Comparison of ENCODE assay signal across 9 cellular contexts in genomic region chr14:35963209-35963608, GRCh38.
DNase-seq lines count a peak whose midpoint lies in the region; ATAC-seq and TF ChIP-seq lines count a peak whose summit lies in the region.
"Had no signal": no experiment of that assay in that cellular context is flagged by ENCODE, and none has a peak within 500 bp of the region (broad histone marks: within the 10 kb centered on the region; RNA-seq: fewer than 3 reads in every experiment).

No MANE protein-coding gene starts in this region.

- ATAC-seq in GM18498 (IDR thresholded peaks at IDR 0.05; ENCODE audit: unreplicated experiment) (peak; percentile 72), HG03139 (IDR thresholded peaks at IDR 0.05; ENCODE audit: unreplicated experiment) (peak; percentile 67)
- no peak for ATAC-seq in natural killer cell treated with Interleukin-12 subunit alpha and Interleukin-12 subunit beta and Interleukin-15 and Interleukin-18, amount 100 ng/mL, for 72 hours
- ATAC-seq: heart left ventricle had no signal

- no peaks in the 10 kb centered on the region for H3K36me3 Mint-ChIP-seq in mesothelial cell of epicardium
- no peaks in the 10 kb centered on the region for H3K36me3 Mint-ChIP-seq in natural killer cell treated with Interleukin-12 subunit alpha and Interleukin-12 subunit beta and Interleukin-15 and Interleukin-18, amount 100 ng/mL, for 72 hours
- H3K36me3 Mint-ChIP-seq in activated T-cell treated with anti-CD3 and anti-CD28 coated beads, Interleukin-2, amount 50 U/mL, for 24 hours (ENCODE audit: low read depth): no peaks in the 10 kb centered on the region

- peaks cover 24% of the 10 kb centered on the region for H3K4me1 Mint-ChIP-seq in mesothelial cell of epicardium
- no peaks in the 10 kb centered on the region for H3K4me1 Mint-ChIP-seq in natural killer cell treated with Interleukin-12 subunit alpha and Interleukin-12 subunit beta and Interleukin-15 and Interleukin-18, amount 100 ng/mL, for 72 hours (ENCODE audit: low read depth in 2 of 2)
- no peaks in the 10 kb centered on the region for H3K4me1 Mint-ChIP-seq in activated T-cell treated with anti-CD3 and anti-CD28 coated beads, Interleukin-2, amount 50 U/mL, for 24 hours (ENCODE audit: low read depth)

- H3K27me3 Mint-ChIP-seq in mesothelial cell of epicardium (ENCODE audit: low read depth): peaks cover 4% of the 10 kb centered on the region
- no peaks in the 10 kb centered on the region for H3K27me3 Mint-ChIP-seq in natural killer cell treated with Interleukin-12 subunit alpha and Interleukin-12 subunit beta and Interleukin-15 and Interleukin-18, amount 100 ng/mL, for 72 hours
- H3K27me3 Mint-ChIP-seq in activated T-cell treated with anti-CD3 and anti-CD28 coated beads, Interleukin-2, amount 50 U/mL, for 24 hours: no peaks in the 10 kb centered on the region

- no peak overlapping the region for H3K27ac Mint-ChIP-seq in mesothelial cell of epicardium
- H3K27ac Mint-ChIP-seq in natural killer cell treated with Interleukin-12 subunit alpha and Interleukin-12 subunit beta and Interleukin-15 and Interleukin-18, amount 100 ng/mL, for 72 hours: no peak overlapping the region
- no peak overlapping the region for H3K27ac Mint-ChIP-seq in activated T-cell treated with anti-CD3 and anti-CD28 coated beads, Interleukin-2, amount 50 U/mL, for 24 hours

- H3K9me3 Mint-ChIP-seq in mesothelial cell of epicardium: no peaks in the 10 kb centered on the region
- H3K9me3 Mint-ChIP-seq in natural killer cell treated with Interleukin-12 subunit alpha and Interleukin-12 subunit beta and Interleukin-15 and Interleukin-18, amount 100 ng/mL, for 72 hours: no peaks in the 10 kb centered on the region
- H3K9me3 Mint-ChIP-seq in activated T-cell treated with anti-CD3 and anti-CD28 coated beads, Interleukin-2, amount 50 U/mL, for 24 hours: no peaks in the 10 kb centered on the region

- peak; percentile 17 for TF ChIP-seq CTCF in mesothelial cell of epicardium (IDR thresholded peaks at IDR 0.05; ENCODE audit: unreplicated experiment)

- no peak overlapping the region for H3K4me3 Mint-ChIP-seq in mesothelial cell of epicardium
- no peak overlapping the region for H3K4me3 Mint-ChIP-seq in natural killer cell treated with Interleukin-12 subunit alpha and Interleukin-12 subunit beta and Interleukin-15 and Interleukin-18, amount 100 ng/mL, for 72 hours
- H3K4me3 Mint-ChIP-seq in activated T-cell treated with anti-CD3 and anti-CD28 coated beads, Interleukin-2, amount 50 U/mL, for 24 hours: no peak overlapping the region

- DNase-seq in SHP77 treated with DMSO at 0.1 percent for 48 hours (lab: John Stamatoyannopoulos, UW) (peak; percentile 9), mesothelial cell of epicardium (ENCODE audit: low spot score in 2 of 2, unreplicated experiment in 2 of 2) (no peak), cerebellar nuclear complex (lab: John Stamatoyannopoulos, UW) (no peak)
- DNase-seq in activated CD8-positive, alpha-beta memory T cell treated with anti-CD3 and anti-CD28 coated beads, Interleukin-2, amount 50 U/mL, for 4 hours: no peak
- no peak for DNase-seq in natural killer cell treated with Interleukin-12 subunit alpha and Interleukin-12 subunit beta and Interleukin-15 and Interleukin-18, amount 100 ng/mL, for 72 hours (ENCODE audit: low spot score)
- no peak for DNase-seq in activated T-cell treated with anti-CD3 and anti-CD28 coated beads, Interleukin-2, amount 50 U/mL, for 24 hours
- DNase-seq: heart left ventricle had no signal

Comparison
In these comparisons a context has a peak if more than half of its experiments do, and no peak if none do; other contexts are left out.
1. ATAC-seq: peak in GM18498 (single experiment) and HG03139 (single experiment); none in natural killer cell treated with Interleukin-12 subunit alpha and Interleukin-12 subunit beta and Interleukin-15 and Interleukin-18, amount 100 ng/mL, for 72 hours (0 of 2).